17 cellular contexts compared by ENCODE assay signal in genomic region chr16:81327483-81328196, GRCh38. TPM values are rescaled to one million over a fixed set of nuclear protein-coding genes. Genes with fewer than 3 reads are reported as not detected.
DNase-seq lines count a peak whose midpoint lies in the region; ATAC-seq and TF ChIP-seq lines count a peak whose summit lies in the region.
"Had no signal": no experiment of that assay in that cellular context is flagged by ENCODE, and none has a peak within 500 bp of the region (broad histone marks: within the 10 kb centered on the region; RNA-seq: fewer than 3 reads in every experiment).

No MANE protein-coding gene starts in this region.

- peak overlapping the region in 1 of 5 experiments; percentile 62 for H3K4me3 Mint-ChIP-seq in brain
- H3K4me3 Mint-ChIP-seq: HFFc6 had no signal

- peak overlapping the region in 3 of 5 experiments; percentile 79 to 96 (median 82) for H3K27ac Mint-ChIP-seq in brain
- H3K27ac Mint-ChIP-seq: HFFc6 had no signal

- POLR2A ChIA-PET in HEK293 (lab: Yijun Ruan, JAX) = interaction anchor here (1.3 kb wide), 1 partner anchor 13 kb away, joined by 7 read pairs; the partner anchor contains the start of gene GAN

- H3K9me3 ChIP-seq in HEK293 (ENCODE audit: control insufficient read depth, insufficient read depth, low read depth, low read length) (no peaks in the 10 kb centered on the region), esophagus squamous epithelium (no peaks in the 10 kb centered on the region)

- ATAC-seq in GM19463 (IDR thresholded peaks at IDR 0.05; ENCODE audit: unreplicated experiment) = no peak
- ATAC-seq: GM12878 had no signal

- H3K4me1 ChIP-seq in HEK293 (ENCODE audit: control insufficient read depth, insufficient read depth, low read length) = peaks cover 6% of the 10 kb centered on the region; the same call in 1 of the 2 replicates
- peaks cover 8 to 82% (median 12%) of the 10 kb centered on the region in 3 donors for H3K4me1 ChIP-seq in esophagus squamous epithelium

- peaks cover 2% of the 10 kb centered on the region for H3K27me3 Mint-ChIP-seq in brain

- CTCF ChIA-PET in HEK293 (lab: Yijun Ruan, JAX) = interaction anchor here (0.5 kb wide), 1 partner anchor 22 kb away, joined by 5 read pairs; no protein-coding TSS in a partner anchor

- no peaks in the 10 kb centered on the region for H3K27me3 ChIP-seq in esophagus squamous epithelium

- no peak for DNase-seq in esophagus squamous epithelium (lab: John Stamatoyannopoulos, UW)
- peak; percentile 13 for DNase-seq in putamen (ENCODE audit: low spot score)
- DNase-seq in C1 segment of cervical spinal cord (lab: John Stamatoyannopoulos, UW) = no peak
- DNase-seq in GOT3 (lab: John Stamatoyannopoulos, UW) = no peak
- no peak for DNase-seq in activated CD4-positive, alpha-beta T cell treated with anti-CD3 and anti-CD28 coated beads, Interleukin-2, amount 50 U/mL, for 48 hours
- DNase-seq: Calu3, DMS79, GM23248, HFFc6, Kasumi-1, NCI-H1417 treated with DMSO at 0.1 percent for 48 hours, NCI-H2029, NCI-H510A treated with DMSO at 0.1 percent for 48 hours had no signal

- TF ChIP-seq CTCF in HEK293 (tag by site-specific recombination; IDR thresholded peaks at IDR 0.05) = no peak
- TF ChIP-seq CTCF in brain (conservative IDR thresholded peaks at IDR 0.05) = no peak
- no peak for TF ChIP-seq CTCF in esophagus squamous epithelium (IDR thresholded peaks at IDR 0.05)

- H3K4me3 ChIP-seq in HEK293 (ENCODE audit: low read depth, low read length) (no peak overlapping the region), esophagus squamous epithelium (peak overlapping the region in 2 of 4 donors; percentile 4 to 19)
- H3K4me3 ChIP-seq: GM12878, GM23248 had no signal

- peaks cover 32% of the 10 kb centered on the region for H3K4me1 Mint-ChIP-seq in brain

- H3K36me3 ChIP-seq in HEK293 (ENCODE audit: control insufficient read depth in 2 of 2, insufficient read depth in 1 of 2, low read length in 2 of 2) = no peaks in the 10 kb centered on the region
- peaks cover 0 to 12% (median 0%) of the 10 kb centered on the region in 3 donors for H3K36me3 ChIP-seq in esophagus squamous epithelium

- TF ChIP-seq POLR2A in esophagus squamous epithelium (IDR thresholded peaks at IDR 0.05) = no peak

- peaks cover 26% of the 10 kb centered on the region for H3K36me3 Mint-ChIP-seq in brain

- H3K9me3 Mint-ChIP-seq in brain = peaks cover 0 to 4% (median 3%) of the 10 kb centered on the region in 5 experiments
- H3K9me3 Mint-ChIP-seq: HFFc6 had no signal

- 41 to 52% methylated on average over 8 of the region's 8 CpGs for WGBS in esophagus squamous epithelium, 2 donors

- H3K27ac ChIP-seq in HEK293 (ENCODE audit: extremely low read depth, low read depth, low read length) (no peak overlapping the region), esophagus squamous epithelium (peak overlapping the region; percentile 73 to 88 (median 78))
- H3K27ac ChIP-seq: GM23248 had no signal

- intact Hi-C loops in esophagus squamous epithelium (cut with DNase I) = no loop called here

TF ChIP-seq in HEK293, 187 proteins besides CTCF, POLR2A, EP300 and RAD21:
- peak; percentile 73 for TF ChIP-seq PRDM1 (tag by site-specific recombination; IDR thresholded peaks at IDR 0.05)
- TF ChIP-seq KLF16 (tag by site-specific recombination; IDR thresholded peaks at IDR 0.05) = no peak

RNA-seq across cellular contexts. Expression of gene GAN, which starts 12.9 kb away (rescaled TPM):
- 1.3 TPM for polyA plus RNA-seq in brain (ENCODE audit: insufficient read depth, low read depth, low replicate concordance)
- total RNA-seq in esophagus squamous epithelium = 10 to 100 TPM; 16.7 to 28.0 (median 21.7) TPM
